14 cellular contexts compared by ENCODE assay signal in the genomic region with DNA sequence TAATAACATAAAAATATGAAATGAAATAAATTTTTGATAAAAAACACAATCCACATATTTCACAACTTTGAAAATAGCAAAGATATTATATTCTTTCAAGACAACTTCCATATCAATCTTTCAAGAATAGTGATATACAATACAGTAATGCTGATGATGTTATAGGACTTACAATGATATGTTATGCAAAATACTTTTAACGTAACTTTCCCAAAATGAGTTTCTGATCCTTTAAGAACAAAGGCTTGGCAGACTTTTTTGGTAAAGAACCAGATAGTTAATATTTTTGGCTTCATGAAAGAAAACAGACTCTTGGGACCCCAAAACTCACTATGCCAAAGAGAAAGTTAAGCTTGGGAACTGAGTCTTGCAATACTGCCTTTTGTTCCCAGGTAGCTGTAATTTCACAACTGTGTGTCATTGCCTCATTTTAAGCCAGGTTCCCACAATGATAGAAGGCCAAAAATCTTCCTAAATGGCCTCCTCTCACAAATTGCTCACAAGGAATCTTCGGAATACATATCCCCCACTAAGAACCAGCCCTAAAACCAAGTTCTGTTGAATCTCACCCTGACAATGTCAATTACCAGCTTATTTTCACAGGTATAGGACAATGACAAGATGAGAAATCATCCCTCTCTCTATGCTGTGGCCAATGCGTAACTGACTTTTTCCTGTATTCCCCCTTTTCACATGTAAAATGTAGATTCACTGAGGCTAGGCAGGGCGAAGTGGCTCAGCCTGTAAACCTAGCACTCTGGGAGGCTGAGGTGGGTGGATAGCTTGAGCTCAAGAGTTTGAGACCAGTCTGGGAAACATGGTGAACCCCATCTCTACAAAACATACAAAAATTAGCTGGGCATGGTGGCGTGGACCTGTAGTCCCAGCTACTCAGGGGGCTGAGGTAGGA. TPM values are rescaled to one million over a fixed set of nuclear protein-coding genes. Genes with fewer than 3 reads are reported as not detected.
DNase-seq lines count a peak whose midpoint lies in the region; ATAC-seq and TF ChIP-seq lines count a peak whose summit lies in the region.
"Had no signal": no experiment of that assay in that cellular context is flagged by ENCODE, and none has a peak within 500 bp of the region (broad histone marks: within the 10 kb centered on the region; RNA-seq: fewer than 3 reads in every experiment).

No MANE protein-coding gene starts in this region.

- no peak for TF ChIP-seq CTCF in right atrium auricular region (IDR thresholded peaks at IDR 0.05)
- TF ChIP-seq CTCF in fibroblast of mammary gland (conservative IDR thresholded peaks at IDR 0.05; ENCODE audit: control insufficient read depth, insufficient read depth, low read depth, low read length): no peak
- no peak for TF ChIP-seq CTCF in osteoblast (IDR thresholded peaks at IDR 0.05; ENCODE audit: extremely low read depth, low read depth, low read length)
- no peak for TF ChIP-seq CTCF in uterus (IDR thresholded peaks at IDR 0.05)

- no peaks in the 10 kb centered on the region for H3K79me2 ChIP-seq in osteoblast (ENCODE audit: insufficient read depth, low read length)

- H3K4me1 ChIP-seq in right atrium auricular region (peaks cover 0 to 19% of the 10 kb centered on the region in 2 donors), osteoblast (ENCODE audit: insufficient read depth, low read length) (peaks cover 12% of the 10 kb centered on the region), uterus (peaks cover 0 to 6% of the 10 kb centered on the region in 2 donors)

- H3K27ac ChIP-seq in right atrium auricular region (peak overlapping the region; percentile 68 to 92), osteoblast (ENCODE audit: low read depth, low read length) (peak overlapping the region; percentile 76), uterus (peak overlapping the region; percentile 48 to 70)

- no peaks in the 10 kb centered on the region for H3K9me3 ChIP-seq in right atrium auricular region
- H3K9me3 ChIP-seq in osteoblast (ENCODE audit: low read depth, low read length): no peaks in the 10 kb centered on the region
- H3K9me3 ChIP-seq in uterus: no peaks in the 10 kb centered on the region

- no peak for ATAC-seq in HG02759 (IDR thresholded peaks at IDR 0.05; ENCODE audit: unreplicated experiment)
- ATAC-seq: K562 had no signal

- H3K36me3 ChIP-seq in right atrium auricular region (peaks cover 16% of the 10 kb centered on the region), osteoblast (ENCODE audit: insufficient read depth, low read length) (peaks cover 38% of the 10 kb centered on the region), uterus (peaks cover 0 to 2% of the 10 kb centered on the region in 2 donors)

- DNase-seq in right atrium auricular region (ENCODE audit: low spot score): no peak
- DNase-seq in cardiac septum (ENCODE audit: low spot score): no peak
- DNase-seq in fibroblast of mammary gland (ENCODE audit: low read depth): peak; percentile 56
- no peak for DNase-seq in osteoblast (ENCODE audit: insufficient read length, low spot score, missing footprints)
- no peak for DNase-seq in uterus
- DNase-seq in HuH-7 (ENCODE audit: low spot score): no peak
- DNase-seq in SW 1271 (lab: John Stamatoyannopoulos, UW): no peak
- DNase-seq: activated CD4-positive, alpha-beta memory T cell treated with anti-CD3 and anti-CD28 coated beads for 36 hours; activated gamma-delta T cell treated with Interleukin-2 at 50 U/mL for 16 hours; NCI-H1694 treated with DMSO at 0.1 percent for 48 hours; NCI-H748 treated with DMSO at 0.1 percent for 48 hours; stimulated activated CD8-positive, alpha-beta memory T cell treated with anti-CD3 and anti-CD28 coated beads, Interleukin-4, amount 100 ng/mL, for 48 hours had no signal

- H3K4me2 ChIP-seq in osteoblast (ENCODE audit: insufficient read depth, low read length): peak overlapping the region; percentile 11

- intact Hi-C loops in cardiac septum (cut with DNase I): no loop called here
- intact Hi-C loops in uterus (cut with DNase I; ENCODE audit: low total_unique reads): no loop called here

- H4K20me1 ChIP-seq in osteoblast (ENCODE audit: insufficient read depth, low read length): no peaks in the 10 kb centered on the region

- H3K27me3 ChIP-seq in right atrium auricular region (no peaks in the 10 kb centered on the region), osteoblast (ENCODE audit: insufficient read depth, low read length) (no peaks in the 10 kb centered on the region), uterus (no peaks in the 10 kb centered on the region)

- H3K4me3 ChIP-seq in right atrium auricular region: no peak overlapping the region
- H3K4me3 ChIP-seq in fibroblast of mammary gland (ENCODE audit: control insufficient read depth, low read depth, low read length): no peak overlapping the region
- H3K4me3 ChIP-seq in osteoblast (ENCODE audit: insufficient read depth, low read length): no peak overlapping the region
- no peak overlapping the region for H3K4me3 ChIP-seq in uterus
- H3K4me3 ChIP-seq: K562 had no signal

- TF ChIP-seq POLR2A in uterus (IDR thresholded peaks at IDR 0.05): no peak

- H2AFZ ChIP-seq in osteoblast (ENCODE audit: low read length): no peak overlapping the region

RNA-seq across cellular contexts. Expression of a gene that starts 54.8 kb away (rescaled TPM):
- total RNA-seq in right atrium auricular region (10 to 100 TPM; 29.2 to 34.5 TPM), cardiac septum (78.0 TPM), osteoblast (21.4 and 25.0 TPM in 2 replicates), uterus (10 to 100 TPM; 12.0 to 29.0 (median 20.2) TPM)
